In the genomic region with DNA sequence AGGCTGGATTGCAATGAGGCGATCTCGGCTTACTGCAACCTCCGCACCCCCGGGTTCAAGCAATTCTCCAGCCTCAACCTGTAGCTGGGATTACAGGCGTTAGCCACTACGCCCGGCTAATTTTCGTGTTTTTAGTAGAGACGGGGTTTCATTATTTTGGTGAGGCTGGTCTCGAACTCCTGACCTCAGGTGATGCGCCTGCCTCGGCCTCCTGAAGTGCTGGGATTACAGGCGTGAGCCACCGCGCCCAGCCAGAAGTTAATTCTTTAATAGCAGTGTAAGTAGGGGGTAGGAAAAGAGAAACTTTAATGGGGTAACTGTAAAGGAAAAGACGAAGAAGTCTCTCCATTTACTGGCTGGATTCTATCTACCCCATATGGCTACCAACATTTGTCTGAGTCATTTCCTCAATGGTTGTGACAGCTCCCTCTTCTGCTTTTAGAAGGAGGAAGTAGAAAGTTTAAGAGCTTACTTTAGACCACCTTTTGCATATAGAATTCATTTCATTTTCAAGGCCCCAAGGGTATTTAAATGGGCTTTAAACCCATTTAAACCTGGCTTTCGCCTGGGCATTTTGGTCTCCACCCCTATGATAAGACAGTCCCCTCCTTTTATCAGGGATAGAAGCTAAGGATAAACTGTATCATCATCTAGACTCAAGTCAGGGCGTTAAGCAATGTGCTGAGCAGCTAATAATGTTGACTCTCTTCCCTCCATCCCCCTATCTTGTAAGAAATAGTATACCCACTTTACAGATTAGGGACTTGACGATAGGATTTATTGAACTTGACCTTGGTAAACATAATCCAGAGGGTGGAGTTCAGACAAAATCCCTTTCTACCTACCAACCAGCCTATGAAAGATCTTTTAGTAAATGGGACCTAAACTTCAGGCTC, we compare ENCODE assay signal across 7 cellular contexts. TPM values are rescaled to one million over a fixed set of nuclear protein-coding genes. Genes with fewer than 3 reads are reported as not detected.
DNase-seq lines count a peak whose midpoint lies in the region; ATAC-seq, FAIRE-seq and TF ChIP-seq lines count a peak whose summit lies in the region.

No MANE protein-coding gene starts in this region.

- peak overlapping the region; percentile 66 for H3K9ac ChIP-seq in astrocyte (ENCODE audit: low read length)

- peaks cover 47% of the 10 kb centered on the region for H3K4me1 Mint-ChIP-seq in astrocyte (ENCODE audit: low read depth, unreplicated experiment)

- no peaks in the 10 kb centered on the region for H3K9me3 Mint-ChIP-seq in astrocyte (ENCODE audit: unreplicated experiment)

- H3K27me3 Mint-ChIP-seq in astrocyte (ENCODE audit: low read depth, unreplicated experiment), result no peaks in the 10 kb centered on the region

- FAIRE-seq in astrocyte (lab: Jason Lieb, UNC), result no peak

- WGBS in urinary bladder, result 83% methylated on average over 19 of the region's 19 CpGs

- H3K27ac ChIP-seq in astrocyte (ENCODE audit: low read depth, low read length), result peak overlapping the region; percentile 81
- H3K27ac ChIP-seq in lower lobe of right lung, result peak overlapping the region; percentile 98
- H3K27ac ChIP-seq in urinary bladder (ENCODE audit: low read depth), result peak overlapping the region; percentile 80

- H3K4me1 ChIP-seq in astrocyte (ENCODE audit: insufficient read depth, low read length) (peaks cover 56% of the 10 kb centered on the region), lower lobe of right lung (peaks cover 40% of the 10 kb centered on the region), urinary bladder (ENCODE audit: insufficient read depth) (no peaks in the 10 kb centered on the region)

- H4K20me1 ChIP-seq in astrocyte (ENCODE audit: insufficient read depth, low read length), result peaks cover 30% of the 10 kb centered on the region

- H3K4me3 ChIP-seq in astrocyte (ENCODE audit: insufficient read depth, low read depth, low read length) (peak overlapping the region; percentile 34), lower lobe of right lung (peak overlapping the region; percentile 42), urinary bladder (ENCODE audit: low read depth, low read length) (peak overlapping the region; percentile 19)

- H3K36me3 ChIP-seq in astrocyte (ENCODE audit: insufficient read depth, low read length), result peaks cover 10% of the 10 kb centered on the region
- peaks cover 22% of the 10 kb centered on the region for H3K36me3 ChIP-seq in lower lobe of right lung
- no peaks in the 10 kb centered on the region for H3K36me3 ChIP-seq in urinary bladder (ENCODE audit: insufficient read depth)

- TF ChIP-seq CTCF in astrocyte (IDR thresholded peaks at IDR 0.05; ENCODE audit: insufficient read depth, low read depth, low read length) (no peak), lower lobe of right lung (IDR thresholded peaks at IDR 0.05) (no peak)

- intact Hi-C loops in lower lobe of right lung (cut with DNase I) (no loop called here), posterior vena cava (cut with DNase I) (loop anchor here (5.0 to 10.0 kb wide), 4 partner anchors 98 to 1040 kb away; partner anchors contain the start of genes ANAPC13 (in 1 of the 2), CEP63 (in 1 of the 2) and NPHP3 (in 1 of the 2))

- ATAC-seq in GM18520 (IDR thresholded peaks at IDR 0.05; ENCODE audit: unreplicated experiment) (peak; percentile 14), HG03558 (IDR thresholded peaks at IDR 0.05; ENCODE audit: extremely low read depth, unreplicated experiment) (peak; percentile 16), lower lobe of right lung (no peak)

- peak overlapping the region; percentile 45 for H2AFZ ChIP-seq in astrocyte (ENCODE audit: low read depth, low read length)

- no peak for DNase-seq in astrocyte (ENCODE audit: low read depth)
- no peak for DNase-seq in lower lobe of right lung
- DNase-seq in posterior vena cava (ENCODE audit: low spot score), result no peak
- DNase-seq in T-helper 9 cell, result no peak

- peak overlapping the region; percentile 96 for H3K27ac Mint-ChIP-seq in astrocyte (ENCODE audit: unreplicated experiment)

- peak overlapping the region; percentile 86 for H3K4me3 Mint-ChIP-seq in astrocyte (ENCODE audit: unreplicated experiment)

- peaks cover 30% of the 10 kb centered on the region for H3K79me2 ChIP-seq in astrocyte (ENCODE audit: insufficient read depth, low read length)

- peak overlapping the region; percentile 62 for H3K4me2 ChIP-seq in astrocyte (ENCODE audit: low read length)

- no peaks in the 10 kb centered on the region for H3K9me3 ChIP-seq in astrocyte (ENCODE audit: insufficient read depth, low read depth, low read length)
- H3K9me3 ChIP-seq in lower lobe of right lung, result no peaks in the 10 kb centered on the region

- peaks cover 14% of the 10 kb centered on the region for H3K36me3 Mint-ChIP-seq in astrocyte (ENCODE audit: low read depth, unreplicated experiment)

- no peaks in the 10 kb centered on the region for H3K27me3 ChIP-seq in astrocyte (ENCODE audit: insufficient read depth, low read length)
- no peaks in the 10 kb centered on the region for H3K27me3 ChIP-seq in lower lobe of right lung (ENCODE audit: low read depth)

RNA-seq across cellular contexts. Expression of gene CDV3, which starts 1.1 kb away (rescaled TPM):
- total RNA-seq in astrocyte (290 and 323 TPM in 2 replicates), lower lobe of right lung (166 TPM), urinary bladder (108 TPM), posterior vena cava (100 to 1,000 TPM; 124 to 160 TPM)
- polyA plus RNA-seq in urinary bladder, result 71.0 TPM

Comparison
In these comparisons a context has a peak if more than half of its experiments do, and no peak if none do; other contexts are left out.
1. ATAC-seq: peak in GM18520 (single experiment) and HG03558 (single experiment); none in lower lobe of right lung (0 of 2).
2. Peak in every context shown above with its lines, with median percentiles within 50 percentile points of each other: H3K27ac ChIP-seq and H3K4me3 ChIP-seq.